ENCODE assay signal across 8 cellular contexts in genomic region chr14:58281969-58282368, GRCh38. TPM values are rescaled to one million over a fixed set of nuclear protein-coding genes. Genes with fewer than 3 reads are reported as not detected.
DNase-seq lines count a peak whose midpoint lies in the region; ATAC-seq and TF ChIP-seq lines count a peak whose summit lies in the region.

No MANE protein-coding gene starts in this region.

- H3K4me1 Mint-ChIP-seq in stimulated activated naive CD8-positive, alpha-beta T cell treated with anti-CD3 and anti-CD28 coated beads, Interleukin-15, amount 100 ng/mL, for 72 hours = peaks cover 76% of the 10 kb centered on the region

- ATAC-seq in stimulated activated naive CD8-positive, alpha-beta T cell treated with anti-CD3 and anti-CD28 coated beads, Interleukin-15, amount 100 ng/mL, for 72 hours = no peak
- ATAC-seq in HG02571 (IDR thresholded peaks at IDR 0.05; ENCODE audit: unreplicated experiment) = no peak
- ATAC-seq in GM19455 (IDR thresholded peaks at IDR 0.05; ENCODE audit: unreplicated experiment) = no peak

- CTCF ChIA-PET in OCI-LY7 (lab: Charles Lee; ENCODE audit: unreplicated experiment) = no interaction called here

- H3K79me2 ChIP-seq in OCI-LY7 (ENCODE audit: insufficient read depth, low read depth, low read length) = peaks cover 93% of the 10 kb centered on the region

- no TSS peak for BruUV-seq in OCI-LY7 (replicated peaks; lab: Mats Ljungman, UMichigan)

- no peak overlapping the region for H2AFZ ChIP-seq in OCI-LY7 (ENCODE audit: low read length)

- H3K27ac ChIP-seq in ascending aorta (peak overlapping the region; percentile 77 to 85), OCI-LY7 (ENCODE audit: low read depth, low read length, poor library complexity, severe bottlenecking) (no peak overlapping the region)

- TF ChIP-seq CTCF in ascending aorta (IDR thresholded peaks at IDR 0.05) (no peak), kidney epithelial cell (IDR thresholded peaks at IDR 0.05; ENCODE audit: insufficient read depth, low read length, poor library complexity, severe bottlenecking) (no peak), OCI-LY7 (conservative IDR thresholded peaks at IDR 0.05; ENCODE audit: low read length) (no peak)

- no peaks in the 10 kb centered on the region for H3K9me3 Mint-ChIP-seq in stimulated activated naive CD8-positive, alpha-beta T cell treated with anti-CD3 and anti-CD28 coated beads, Interleukin-15, amount 100 ng/mL, for 72 hours

- H4K20me1 ChIP-seq in OCI-LY7 (ENCODE audit: insufficient read depth, low read length) = peaks cover 12% of the 10 kb centered on the region; the same call in 1 of the 2 replicates

- no peak overlapping the region for H3K4me3 ChIP-seq in Jurkat, Clone E6-1 (ENCODE audit: low read length)
- H3K4me3 ChIP-seq in ascending aorta (peak overlapping the region in 1 of 2 donors; percentile 39), kidney epithelial cell (ENCODE audit: low read depth, low read length) (no peak overlapping the region), OCI-LY7 (ENCODE audit: low read depth, low read length, poor library complexity, severe bottlenecking) (no peak overlapping the region)

- H3K4me1 ChIP-seq in ascending aorta = peaks cover 8 to 23% of the 10 kb centered on the region in 2 donors
- H3K4me1 ChIP-seq in OCI-LY7 (ENCODE audit: insufficient read depth, low read length, poor library complexity, severe bottlenecking) = no peaks in the 10 kb centered on the region

- H3K27ac Mint-ChIP-seq in stimulated activated naive CD8-positive, alpha-beta T cell treated with anti-CD3 and anti-CD28 coated beads, Interleukin-15, amount 100 ng/mL, for 72 hours = peak overlapping the region; percentile 19 to 87

- POLR2A ChIA-PET in OCI-LY7 (lab: Charles Lee) = interaction anchor here (0.7 kb wide), 1 partner anchor 11 kb away, joined by 3 read pairs; no protein-coding TSS in a partner anchor

- no peak overlapping the region for H3K4me2 ChIP-seq in OCI-LY7 (ENCODE audit: low read length)

- peak overlapping the region; percentile 51 to 81 for H3K4me3 Mint-ChIP-seq in stimulated activated naive CD8-positive, alpha-beta T cell treated with anti-CD3 and anti-CD28 coated beads, Interleukin-15, amount 100 ng/mL, for 72 hours

- H3K9me3 ChIP-seq in ascending aorta (no peaks in the 10 kb centered on the region), OCI-LY7 (ENCODE audit: low read length) (no peaks in the 10 kb centered on the region)

- no peaks in the 10 kb centered on the region for H3K9me2 ChIP-seq in OCI-LY7 (ENCODE audit: insufficient read depth, low read length)

- peak; percentile 22 for DNase-seq in Jurkat, Clone E6-1 (ENCODE audit: low read depth, low spot score)
- no peak for DNase-seq in ascending aorta (ENCODE audit: low spot score in 2 of 2)
- DNase-seq in kidney epithelial cell (ENCODE audit: low read depth) = peak; percentile 69
- DNase-seq in stimulated activated naive CD8-positive, alpha-beta T cell treated with anti-CD3 and anti-CD28 coated beads, Interleukin-15, amount 100 ng/mL, for 72 hours = no peak
- DNase-seq in OCI-LY7 (ENCODE audit: low spot score) = no peak
- DNase-seq in mesenteric fat pad (ENCODE audit: low spot score) = no peak

- H3K36me3 ChIP-seq in ascending aorta = peaks cover 25 to 45% of the 10 kb centered on the region in 2 donors
- no peaks in the 10 kb centered on the region for H3K36me3 ChIP-seq in kidney epithelial cell (ENCODE audit: control insufficient read depth, insufficient read depth, low read length)
- peaks cover 99% of the 10 kb centered on the region for H3K36me3 ChIP-seq in OCI-LY7 (ENCODE audit: insufficient read depth, low read length)

- intact Hi-C loops in ascending aorta (cut with DNase I) (loop anchor here (2.0 kb wide), 1 partner anchor 15 kb away; no protein-coding TSS in a partner anchor), OCI-LY7 (cut with micrococcal nuclease; ENCODE audit: unreplicated experiment) (no loop called here)

- H3K27me3 ChIP-seq in ascending aorta (no peaks in the 10 kb centered on the region), kidney epithelial cell (ENCODE audit: control insufficient read depth, insufficient read depth, low read length) (no peaks in the 10 kb centered on the region)

- no peaks in the 10 kb centered on the region for H3K27me3 Mint-ChIP-seq in stimulated activated naive CD8-positive, alpha-beta T cell treated with anti-CD3 and anti-CD28 coated beads, Interleukin-15, amount 100 ng/mL, for 72 hours

RNA-seq across cellular contexts. Expression of gene ARID4A, which starts 16.4 kb away (rescaled TPM):
- 20.1 TPM for polyA plus RNA-seq in Jurkat, Clone E6-1 (2012; ENCODE audit: insufficient read depth, insufficient read length)
- total RNA-seq in ascending aorta (18.2 TPM), kidney epithelial cell (4.4 and 4.6 TPM in 2 replicates), OCI-LY7 (2022) (38.2 and 39.3 TPM in 2 replicates), mesenteric fat pad (28.6 TPM)
- total RNA-seq in OCI-LY7 (2014; rRNA removed; shearing (Covaris generic)) = 10.3 and 29.6 TPM in 2 replicates

RNA-seq across cellular contexts. Expression of gene PSMA3, which starts 37.3 kb away (rescaled TPM):
- polyA plus RNA-seq in Jurkat, Clone E6-1 (2012; ENCODE audit: insufficient read depth, insufficient read length) = 348 TPM
- 83.3 TPM for total RNA-seq in ascending aorta
- 129 and 160 TPM in 2 replicates for total RNA-seq in kidney epithelial cell
- 88.9 and 89.1 TPM in 2 replicates for total RNA-seq in OCI-LY7 (2014; rRNA removed; shearing (Covaris generic))
- 171 and 206 TPM in 2 replicates for total RNA-seq in OCI-LY7 (2022)
- total RNA-seq in mesenteric fat pad = 165 TPM

Comparison
In these comparisons a context has a peak if more than half of its experiments do, and no peak if none do; other contexts are left out.
1. DNase-seq: peak in Jurkat, Clone E6-1 (single experiment) and kidney epithelial cell (single experiment); none in ascending aorta (0 of 2), stimulated activated naive CD8-positive, alpha-beta T cell treated with anti-CD3 and anti-CD28 coated beads, Interleukin-15, amount 100 ng/mL, for 72 hours (0 of 2), OCI-LY7 (single experiment) and mesenteric fat pad (single experiment).